ENCODE assay signal across 8 cellular contexts in the genomic region with DNA sequence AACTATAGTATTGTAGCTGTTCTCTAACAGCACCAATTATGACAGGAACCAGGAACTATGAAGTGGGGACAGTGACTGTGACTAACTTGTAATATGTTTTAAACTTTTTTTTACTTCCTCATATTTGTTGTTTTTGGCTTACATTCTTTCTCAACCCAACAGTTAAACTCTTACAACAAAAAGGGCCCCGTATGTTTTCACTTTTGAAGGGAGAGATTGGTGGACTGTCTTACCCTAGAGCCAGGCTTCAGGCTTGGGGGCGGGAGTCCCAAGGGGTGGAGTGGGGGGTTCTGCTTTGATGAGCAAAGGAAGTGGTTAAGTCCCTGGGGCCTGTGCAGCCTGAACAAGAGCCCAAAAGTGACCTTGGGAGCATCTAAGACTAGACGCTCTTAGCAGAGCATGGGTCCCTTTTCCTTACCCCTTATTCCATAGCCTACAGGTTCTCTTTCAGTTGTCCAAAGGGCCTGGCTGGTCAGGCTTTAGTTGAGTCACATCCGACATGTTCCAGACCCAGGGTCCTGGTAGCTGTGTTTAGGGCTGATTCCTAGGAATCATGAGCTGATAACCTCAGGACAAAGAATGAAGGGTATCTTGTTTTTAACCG. TPM values are rescaled to one million over a fixed set of nuclear protein-coding genes. Genes with fewer than 3 reads are reported as not detected.
DNase-seq lines count a peak whose midpoint lies in the region; ATAC-seq, FAIRE-seq and TF ChIP-seq lines count a peak whose summit lies in the region.

No MANE protein-coding gene starts in this region.

- peak overlapping the region; percentile 20 to 69 for H3K4me3 Mint-ChIP-seq in activated T-cell treated with anti-CD3 and anti-CD28 coated beads, Interleukin-2, amount 50 U/mL, for 72 hours

- H3K27me3 Mint-ChIP-seq in activated T-cell treated with anti-CD3 and anti-CD28 coated beads, Interleukin-2, amount 50 U/mL, for 72 hours (ENCODE audit: low read depth) = no peaks in the 10 kb centered on the region

- H3K9me3 ChIP-seq in Peyer's patch (no peaks in the 10 kb centered on the region), heart left ventricle (no peaks in the 10 kb centered on the region), aorta (ENCODE audit: control insufficient read depth, low read length) (no peaks in the 10 kb centered on the region)

- H3K9me3 Mint-ChIP-seq in activated T-cell treated with anti-CD3 and anti-CD28 coated beads, Interleukin-2, amount 50 U/mL, for 72 hours = no peaks in the 10 kb centered on the region

- H3K4me1 ChIP-seq in Peyer's patch (peaks cover 0 to 10% (median 8%) of the 10 kb centered on the region in 4 donors), heart left ventricle (peaks cover 0 to 48% (median 22%) of the 10 kb centered on the region in 12 donors), aorta (ENCODE audit: control insufficient read depth in 1 of 2, insufficient read depth in 2 of 2, low read length in 2 of 2) (peaks cover 2 to 3% of the 10 kb centered on the region in 2 donors)

- H3K36me3 ChIP-seq in Peyer's patch (no peaks in the 10 kb centered on the region), heart left ventricle (no peaks in the 10 kb centered on the region), aorta (ENCODE audit: control insufficient read depth in 1 of 2, insufficient read depth in 2 of 2, low read length in 1 of 2) (no peaks in the 10 kb centered on the region)

- no peak for DNase-seq in activated T-cell treated with anti-CD3 and anti-CD28 coated beads, Interleukin-2, amount 50 U/mL, for 72 hours
- no peak for DNase-seq in activated T-cell treated with anti-CD3 and anti-CD28 coated beads for 4 hours
- peak in 2 of 3 donors; percentile 86 to 90 for DNase-seq in Peyer's patch
- DNase-seq in heart left ventricle = peak; percentile 50 to 80 (median 78)
- DNase-seq in aorta = peak in 1 of 2 donors; percentile 61
- DNase-seq in GOT3 (lab: John Stamatoyannopoulos, UW) = no peak
- no peak for DNase-seq in RCC 7860 (ENCODE audit: low spot score)

- H3K27ac ChIP-seq in Peyer's patch (peak overlapping the region; percentile 17 to 65 (median 32)), heart left ventricle (peak overlapping the region in 11 of 12 donors; percentile 8 to 89 (median 50)), aorta (ENCODE audit: low read depth in 1 of 2, low read length in 2 of 2) (peak overlapping the region in 1 of 2 donors; percentile 17)

- FAIRE-seq in RCC 7860 (lab: Jason Lieb, UNC) = no peak

- TF ChIP-seq CTCF in Peyer's patch (IDR thresholded peaks at IDR 0.05) (no peak), heart left ventricle (IDR thresholded peaks at IDR 0.05) (no peak)

- H3K27me3 ChIP-seq in Peyer's patch = no peaks in the 10 kb centered on the region
- no peaks in the 10 kb centered on the region for H3K27me3 ChIP-seq in heart left ventricle
- no peaks in the 10 kb centered on the region for H3K27me3 ChIP-seq in aorta (ENCODE audit: control insufficient read depth in 1 of 2, insufficient read depth in 2 of 2, low read length in 1 of 2)

- no peak overlapping the region for H3K4me3 ChIP-seq in Peyer's patch
- H3K4me3 ChIP-seq in heart left ventricle = no peak overlapping the region
- H3K4me3 ChIP-seq in aorta (ENCODE audit: low read length in 2 of 2) = no peak overlapping the region

- intact Hi-C loops in heart left ventricle (cut with DNase I) (loop anchor here in 1 of 10 donors (2.0 to 10.0 kb wide), 2 partner anchors 39 to 51 kb away; a partner anchor contains a TSS), aorta (cut with DNase I) (no loop called here)

- peaks cover 0 to 7% of the 10 kb centered on the region in 2 donors for H3K36me3 Mint-ChIP-seq in activated T-cell treated with anti-CD3 and anti-CD28 coated beads, Interleukin-2, amount 50 U/mL, for 72 hours (ENCODE audit: insufficient read depth in 2 of 2)

- H3K27ac Mint-ChIP-seq in activated T-cell treated with anti-CD3 and anti-CD28 coated beads, Interleukin-2, amount 50 U/mL, for 72 hours = peak overlapping the region; percentile 80

- peaks cover 18% of the 10 kb centered on the region for H3K4me1 Mint-ChIP-seq in activated T-cell treated with anti-CD3 and anti-CD28 coated beads, Interleukin-2, amount 50 U/mL, for 72 hours (ENCODE audit: low read depth)

- 62 to 68% (median 64%) methylated on average over 5 of the region's 5 CpGs for WGBS in heart left ventricle, 4 donors
- WGBS in aorta, 2 donors = 35 to 58% methylated on average over 5 of the region's 5 CpGs

- TF ChIP-seq POLR2A in Peyer's patch (IDR thresholded peaks at IDR 0.05) = no peak
- no peak for TF ChIP-seq POLR2A in heart left ventricle (IDR thresholded peaks at IDR 0.05)

- ATAC-seq in activated T-cell treated with anti-CD3 and anti-CD28 coated beads, Interleukin-2, amount 50 U/mL, for 72 hours (replicated peaks in 1 of 2) = peak; percentile 64 to 69
- ATAC-seq in HG02884 (IDR thresholded peaks at IDR 0.05; ENCODE audit: unreplicated experiment) = peak; percentile 98
- ATAC-seq in heart left ventricle = peak; percentile 50 to 89 (median 72)
- peak; percentile 63 for ATAC-seq in aorta (ENCODE audit: low FRiP score)

RNA-seq across cellular contexts. Expression of a gene that starts 38.8 kb away (rescaled TPM):
- total RNA-seq in activated T-cell treated with anti-CD3 and anti-CD28 coated beads, Interleukin-2, amount 50 U/mL, for 72 hours = 100 to 1,000 TPM; 129 to 157 TPM
- 100 to 1,000 TPM in 1 of 4 donors, 10 to 100 TPM in 3; 36.3 to 158 (median 46.1) TPM for total RNA-seq in Peyer's patch
- 10 to 100 TPM; 24.4 to 42.9 (median 28.9) TPM for total RNA-seq in heart left ventricle
- polyA plus RNA-seq in heart left ventricle = 10 to 100 TPM; 13.2 to 36.2 TPM
- 10 to 100 TPM; 63.4 to 69.5 TPM for total RNA-seq in aorta
- polyA plus RNA-seq in aorta = 10 to 100 TPM; 14.9 to 34.1 TPM

RNA-seq across cellular contexts. Expression of a gene that starts 53.5 kb away (rescaled TPM):
- 100 to 1,000 TPM; 196 to 215 TPM for total RNA-seq in activated T-cell treated with anti-CD3 and anti-CD28 coated beads, Interleukin-2, amount 50 U/mL, for 72 hours
- total RNA-seq in Peyer's patch (10 to 100 TPM; 33.8 to 83.0 (median 67.0) TPM), heart left ventricle (10 to 100 TPM; 17.9 to 69.1 (median 30.1) TPM), aorta (10 to 100 TPM; 54.5 to 58.5 TPM)
- polyA plus RNA-seq in heart left ventricle (10 to 100 TPM; 23.0 to 50.4 TPM), aorta (10 to 100 TPM; 48.6 to 61.0 TPM)

Comparison
In these comparisons a context has a peak if more than half of its experiments do, and no peak if none do; other contexts are left out.
1. DNase-seq: peak in Peyer's patch (2 of 3) and heart left ventricle (5 of 5); none in activated T-cell treated with anti-CD3 and anti-CD28 coated beads, Interleukin-2, amount 50 U/mL, for 72 hours (0 of 2), activated T-cell treated with anti-CD3 and anti-CD28 coated beads for 4 hours (single experiment), GOT3 (single experiment) and RCC 7860 (single experiment).
2. Peak in every context shown above with its lines, with median percentiles within 50 percentile points of each other: ATAC-seq.